9 cellular contexts compared by ENCODE assay signal in the genomic region with DNA sequence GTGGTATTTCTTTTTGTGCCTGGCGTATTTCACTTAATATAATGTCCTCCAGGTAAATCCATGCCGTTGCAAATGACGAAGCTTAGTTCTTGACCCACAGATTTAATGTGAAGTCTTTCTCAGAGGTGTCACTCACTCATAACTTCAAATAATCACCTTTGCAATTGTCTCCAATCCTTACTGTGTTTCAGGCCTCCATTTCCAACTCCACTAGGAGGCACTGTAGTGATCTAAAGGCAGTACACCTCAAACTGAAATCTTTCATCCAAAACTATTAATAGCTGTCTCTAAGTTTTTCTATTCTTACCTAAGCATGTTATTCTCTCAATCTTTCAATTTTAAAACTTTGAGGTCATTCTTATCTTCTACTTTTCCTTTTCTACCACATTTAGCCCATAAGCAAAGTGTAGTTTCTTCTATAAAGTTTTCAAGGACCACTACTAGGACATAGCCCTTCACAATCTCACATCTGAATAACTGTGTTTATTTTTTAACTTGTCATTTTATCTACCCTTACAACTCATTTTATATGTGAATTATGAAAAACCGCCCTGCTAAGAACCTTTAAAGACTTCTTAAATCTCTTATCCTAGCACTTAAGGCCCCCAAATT. TPM values are rescaled to one million over a fixed set of nuclear protein-coding genes. Genes with fewer than 3 reads are reported as not detected.
DNase-seq lines count a peak whose midpoint lies in the region; ATAC-seq and TF ChIP-seq lines count a peak whose summit lies in the region.
"Had no signal": no experiment of that assay in that cellular context is flagged by ENCODE, and none has a peak within 500 bp of the region (broad histone marks: within the 10 kb centered on the region; RNA-seq: fewer than 3 reads in every experiment).

No MANE protein-coding gene starts in this region.

- peaks cover 28% of the 10 kb centered on the region for H3K27me3 Mint-ChIP-seq in mesothelial cell of epicardium (ENCODE audit: low read depth)

- no peak for TF ChIP-seq POLR2A in body of pancreas (IDR thresholded peaks at IDR 0.05)

- H3K36me3 Mint-ChIP-seq in mesothelial cell of epicardium = no peaks in the 10 kb centered on the region
- H3K36me3 Mint-ChIP-seq: activated naive CD4-positive, alpha-beta T cell treated with anti-CD3 and anti-CD28 coated beads, Interleukin-2, amount 50 U/mL, for 24 hours had no signal

- H3K27ac Mint-ChIP-seq in mesothelial cell of epicardium = no peak overlapping the region
- H3K27ac Mint-ChIP-seq: activated naive CD4-positive, alpha-beta T cell treated with anti-CD3 and anti-CD28 coated beads, Interleukin-2, amount 50 U/mL, for 24 hours had no signal

- H3K27me3 ChIP-seq in body of pancreas = no peaks in the 10 kb centered on the region

- H3K9me3 Mint-ChIP-seq in mesothelial cell of epicardium = no peaks in the 10 kb centered on the region
- H3K9me3 Mint-ChIP-seq: activated naive CD4-positive, alpha-beta T cell treated with anti-CD3 and anti-CD28 coated beads, Interleukin-2, amount 50 U/mL, for 24 hours had no signal

- no peaks in the 10 kb centered on the region for H3K4me1 Mint-ChIP-seq in mesothelial cell of epicardium

- no peak overlapping the region for H3K4me3 Mint-ChIP-seq in mesothelial cell of epicardium
- H3K4me3 Mint-ChIP-seq: activated naive CD4-positive, alpha-beta T cell treated with anti-CD3 and anti-CD28 coated beads, Interleukin-2, amount 50 U/mL, for 24 hours had no signal

- no peaks in the 10 kb centered on the region for H3K4me1 ChIP-seq in body of pancreas

- no peaks in the 10 kb centered on the region for H3K36me3 ChIP-seq in body of pancreas (replicated peaks in 1 of 2; ENCODE audit: insufficient read depth in 1 of 2, low read depth in 2 of 2)

- peak in 6 of 7 experiments; percentile 54 to 60 (median 56) for TF ChIP-seq CTCF in body of pancreas (IDR thresholded peaks at IDR 0.05)
- peak; percentile 30 for TF ChIP-seq CTCF in mesothelial cell of epicardium (IDR thresholded peaks at IDR 0.05; ENCODE audit: unreplicated experiment)

- peak; percentile 18 for DNase-seq in activated CD8-positive, alpha-beta memory T cell treated with anti-CD3 and anti-CD28 coated beads, Interleukin-2, amount 50 U/mL, for 4 hours
- DNase-seq in activated CD8-positive, alpha-beta memory T cell treated with anti-CD3 and anti-CD28 coated beads for 24 hours = no peak
- DNase-seq in LHCN-M2 (ENCODE audit: low read depth) = peak; percentile 23
- peak; percentile 19 to 50 (median 34) for DNase-seq in body of pancreas
- DNase-seq in mesothelial cell of epicardium (ENCODE audit: low spot score in 2 of 2, unreplicated experiment in 2 of 2) = no peak
- no peak for DNase-seq in LoVo (ENCODE audit: low spot score)
- no peak for DNase-seq in Ammon's horn (ENCODE audit: low spot score)

- WGBS in body of pancreas, 2 donors = 34 to 40% methylated on average over 4 of the region's 4 CpGs

- H3K9me3 ChIP-seq in body of pancreas = no peaks in the 10 kb centered on the region

- no peak overlapping the region for H3K4me3 ChIP-seq in body of pancreas

- intact Hi-C loops in body of pancreas (cut with DNase I) = no loop called here

- no peak overlapping the region for H3K27ac ChIP-seq in body of pancreas

- ATAC-seq in body of pancreas (no peak), HG03354 (IDR thresholded peaks at IDR 0.05; ENCODE audit: poor library complexity, severe bottlenecking, unreplicated experiment) (no peak)

RNA-seq across cellular contexts. Expression of a gene that starts 25.5 kb away (rescaled TPM):
- total RNA-seq in LHCN-M2 (2014; rRNA removed) = 13.7 and 14.0 TPM in 2 replicates
- polyA plus RNA-seq in LHCN-M2 (2012) = 6.3 TPM
- total RNA-seq in body of pancreas = 10 to 100 TPM; 14.2 to 17.4 TPM
- total RNA-seq in mesothelial cell of epicardium = 35.9 to 38.7 TPM (median 38.0 TPM) in 3 replicates

RNA-seq across cellular contexts. Expression of a gene that starts 54.4 kb away (rescaled TPM):
- 91.2 and 97.3 TPM in 2 replicates for total RNA-seq in LHCN-M2 (2014; rRNA removed)
- 16.9 TPM for polyA plus RNA-seq in LHCN-M2 (2012)
- not detected for total RNA-seq in body of pancreas
- total RNA-seq in mesothelial cell of epicardium = 20.3 to 24.5 TPM (median 23.0 TPM) in 3 replicates

Comparison
In these comparisons a context has a peak if more than half of its experiments do, and no peak if none do; other contexts are left out.
1. DNase-seq: peak in activated CD8-positive, alpha-beta memory T cell treated with anti-CD3 and anti-CD28 coated beads, Interleukin-2, amount 50 U/mL, for 4 hours (single experiment), LHCN-M2 (single experiment) and body of pancreas (4 of 4); none in activated CD8-positive, alpha-beta memory T cell treated with anti-CD3 and anti-CD28 coated beads for 24 hours (single experiment), mesothelial cell of epicardium (0 of 2), LoVo (single experiment) and Ammon's horn (single experiment).
2. RNA of a gene that starts 54.4 kb away (total RNA-seq): 91.2 to 97.3 TPM in LHCN-M2 and 20.3 to 24.5 TPM in mesothelial cell of epicardium; not detected in body of pancreas; every median in the first group is over 10 times any median in the second.